In genomic region chr7:75928600-75928939, GRCh38 we compare ENCODE assay signal across 12 cellular contexts. TPM values are rescaled to one million over a fixed set of nuclear protein-coding genes. Genes with fewer than 3 reads are reported as not detected.
DNase-seq lines count a peak whose midpoint lies in the region; ATAC-seq, FAIRE-seq and TF ChIP-seq lines count a peak whose summit lies in the region.
"Had no signal": no experiment of that assay in that cellular context is flagged by ENCODE, and none has a peak within 500 bp of the region (broad histone marks: within the 10 kb centered on the region; RNA-seq: fewer than 3 reads in every experiment).

No MANE protein-coding gene starts in this region.

- H3K27me3 Mint-ChIP-seq in CD8-positive, alpha-beta memory T cell, result no peaks in the 10 kb centered on the region
- H3K27me3 Mint-ChIP-seq in activated naive CD8-positive, alpha-beta T cell treated with anti-CD3 and anti-CD28 coated beads for 36 hours, result no peaks in the 10 kb centered on the region
- H3K27me3 Mint-ChIP-seq in chondrocyte (ENCODE audit: low read depth) (no peaks in the 10 kb centered on the region), GM23338 (ENCODE audit: insufficient read depth, low read depth, poor library complexity) (peaks cover 6% of the 10 kb centered on the region)
- H3K27me3 Mint-ChIP-seq: type B pancreatic cell had no signal

- no peaks in the 10 kb centered on the region for H3K36me3 ChIP-seq in CD8-positive, alpha-beta memory T cell (ENCODE audit: insufficient read depth, low read length)
- H3K36me3 ChIP-seq in kidney (ENCODE audit: control insufficient read depth in 1 of 2, insufficient read depth in 2 of 2, low read length in 2 of 2) (peaks cover 0 to 5% of the 10 kb centered on the region in 2 donors), GM23338 (ENCODE audit: insufficient read depth) (no peaks in the 10 kb centered on the region; the same call in 1 of the 2 replicates)

- POLR2A ChIA-PET in CD8-positive, alpha-beta memory T cell (lab: Charles Lee), result interaction anchor here (0.6 to 0.9 kb wide), 2 partner anchors 12 to 127 kb away, joined by 3 to 6 read pairs; no protein-coding TSS in a partner anchor

- no peaks in the 10 kb centered on the region for H3F3A ChIP-seq in GM23338 (replicated peaks; ENCODE audit: low read depth)

- no peak overlapping the region for H3K4me3 ChIP-seq in CD8-positive, alpha-beta memory T cell (ENCODE audit: low read length)
- H3K4me3 ChIP-seq in kidney (ENCODE audit: low read length in 2 of 2), result no peak overlapping the region
- no peak overlapping the region for H3K4me3 ChIP-seq in GM23338

- H3K9me2 ChIP-seq in GM23338 (ENCODE audit: insufficient read depth), result no peaks in the 10 kb centered on the region

- peaks cover 14% of the 10 kb centered on the region for H3K4me1 ChIP-seq in CD8-positive, alpha-beta memory T cell (ENCODE audit: insufficient read depth, low read length)
- H3K4me1 ChIP-seq in kidney (ENCODE audit: control insufficient read depth in 1 of 2, insufficient read depth in 1 of 2, low read depth in 1 of 2, low read length in 2 of 2) (peaks cover 3 to 5% of the 10 kb centered on the region in 2 donors), GM23338 (ENCODE audit: insufficient read depth) (no peaks in the 10 kb centered on the region; the same call in 1 of the 2 replicates)

- H3K27ac Mint-ChIP-seq in CD8-positive, alpha-beta memory T cell, result peak overlapping the region in 6 of 8 donors; percentile 16 to 85 (median 58)
- H3K27ac Mint-ChIP-seq in activated naive CD8-positive, alpha-beta T cell treated with anti-CD3 and anti-CD28 coated beads for 36 hours, result peak overlapping the region; percentile 22
- H3K27ac Mint-ChIP-seq in chondrocyte (ENCODE audit: unreplicated experiment) (no peak overlapping the region), GM23338 (no peak overlapping the region)
- H3K27ac Mint-ChIP-seq: type B pancreatic cell had no signal

- H3K9ac ChIP-seq in kidney (ENCODE audit: low read length in 2 of 2), result no peak overlapping the region

- H3K36me3 Mint-ChIP-seq in CD8-positive, alpha-beta memory T cell, result peaks cover 4 to 10% (median 7%) of the 10 kb centered on the region in 3 donors
- peaks cover 7% of the 10 kb centered on the region for H3K36me3 Mint-ChIP-seq in activated naive CD8-positive, alpha-beta T cell treated with anti-CD3 and anti-CD28 coated beads for 36 hours
- H3K36me3 Mint-ChIP-seq in chondrocyte (ENCODE audit: low read depth) (peaks cover 4% of the 10 kb centered on the region), GM23338 (ENCODE audit: low read depth) (peaks cover 32% of the 10 kb centered on the region)

- peak in 3 of 5 donors; percentile 49 to 56 (median 51) for DNase-seq in CD8-positive, alpha-beta memory T cell
- DNase-seq in GM19238 (ENCODE audit: insufficient read length, low spot score) (peak; percentile 37), kidney (no peak), chondrocyte (ENCODE audit: low spot score) (no peak), GM23338 (ENCODE audit: low spot score) (no peak)
- DNase-seq in activated naive CD8-positive, alpha-beta T cell treated with anti-CD3 and anti-CD28 coated beads for 36 hours, result peak; percentile 20
- DNase-seq in NK-92 treated with Interleukin-12 subunit alpha and Interleukin-12 subunit beta, amount 100 ng/mL, for 24 hours (lab: John Stamatoyannopoulos, UW), result no peak
- DNase-seq: NCI-H187, SIG-M5 had no signal

- no peak overlapping the region for H3K27ac ChIP-seq in CD8-positive, alpha-beta memory T cell (ENCODE audit: low read depth, low read length)
- no peak overlapping the region for H3K27ac ChIP-seq in kidney (ENCODE audit: low read depth in 2 of 2, low read length in 2 of 2)
- no peak overlapping the region for H3K27ac ChIP-seq in GM23338 (ENCODE audit: low read depth)

- no peaks in the 10 kb centered on the region for H3K9me3 ChIP-seq in CD8-positive, alpha-beta memory T cell (ENCODE audit: low read length)
- no peaks in the 10 kb centered on the region for H3K9me3 ChIP-seq in kidney (ENCODE audit: control insufficient read depth in 1 of 2, low read length in 2 of 2)

- no peak for TF ChIP-seq CTCF in kidney (IDR thresholded peaks at IDR 0.05; ENCODE audit: borderline replicate concordance, extremely low read depth, insufficient read depth)
- TF ChIP-seq CTCF in chondrocyte (IDR thresholded peaks at IDR 0.05), result no peak
- TF ChIP-seq CTCF in GM23338 (conservative IDR thresholded peaks at IDR 0.05; ENCODE audit: low read depth in 2 of 2), result no peak

- peaks cover 32% of the 10 kb centered on the region for H4K20me1 ChIP-seq in GM23338 (replicated peaks; ENCODE audit: insufficient read depth)

- FAIRE-seq in kidney (lab: Jason Lieb, UNC), result no peak
- FAIRE-seq: endometrium had no signal

- H3K4me2 ChIP-seq in GM23338, result no peak overlapping the region

- H2AFZ ChIP-seq in GM23338, result no peak overlapping the region

- CTCF ChIA-PET in CD8-positive, alpha-beta memory T cell (lab: Charles Lee), result no interaction called here

- H3K4me1 Mint-ChIP-seq in CD8-positive, alpha-beta memory T cell, result peaks cover 18 to 42% (median 21%) of the 10 kb centered on the region in 3 donors
- H3K4me1 Mint-ChIP-seq in activated naive CD8-positive, alpha-beta T cell treated with anti-CD3 and anti-CD28 coated beads for 36 hours, result peaks cover 22% of the 10 kb centered on the region
- H3K4me1 Mint-ChIP-seq in chondrocyte (ENCODE audit: low read depth) (peaks cover 4% of the 10 kb centered on the region), GM23338 (no peaks in the 10 kb centered on the region)

- H3K27me3 ChIP-seq in CD8-positive, alpha-beta memory T cell (ENCODE audit: insufficient read depth, low read length, poor library complexity, severe bottlenecking), result no peaks in the 10 kb centered on the region
- H3K27me3 ChIP-seq in GM23338 (ENCODE audit: insufficient read depth), result no peaks in the 10 kb centered on the region

- peaks cover 95% of the 10 kb centered on the region for H3K79me2 ChIP-seq in GM23338 (replicated peaks; ENCODE audit: insufficient read depth)

- intact Hi-C loops in kidney (cut with DNase I), result no loop called here

- H3K4me3 Mint-ChIP-seq in CD8-positive, alpha-beta memory T cell, result peak overlapping the region in 5 of 7 donors; percentile 21 to 42 (median 28)
- H3K4me3 Mint-ChIP-seq in activated naive CD8-positive, alpha-beta T cell treated with anti-CD3 and anti-CD28 coated beads for 36 hours, result no peak overlapping the region
- H3K4me3 Mint-ChIP-seq in chondrocyte (ENCODE audit: unreplicated experiment) (no peak overlapping the region), GM23338 (no peak overlapping the region)
- H3K4me3 Mint-ChIP-seq: type B pancreatic cell had no signal

- H3K9me3 Mint-ChIP-seq in CD8-positive, alpha-beta memory T cell, result no peaks in the 10 kb centered on the region
- H3K9me3 Mint-ChIP-seq in activated naive CD8-positive, alpha-beta T cell treated with anti-CD3 and anti-CD28 coated beads for 36 hours, result no peaks in the 10 kb centered on the region
- peaks cover 3% of the 10 kb centered on the region for H3K9me3 Mint-ChIP-seq in chondrocyte (ENCODE audit: low read depth)
- H3K9me3 Mint-ChIP-seq in GM23338, result peaks cover 16% of the 10 kb centered on the region; the same call in 2 of the 3 replicates
- H3K9me3 Mint-ChIP-seq: type B pancreatic cell had no signal

- ATAC-seq in HG03442 (IDR thresholded peaks at IDR 0.05; ENCODE audit: unreplicated experiment) (peak; percentile 73), GM23338 (no peak)

TF ChIP-seq in GM23338, 12 proteins besides CTCF, POLR2A, EP300 and RAD21 (continues in another document):
- TF ChIP-seq EZH2 (IDR thresholded peaks at IDR 0.05; ENCODE audit: low read depth, unreplicated experiment) (no peak), NANOG (IDR thresholded peaks at IDR 0.05; ENCODE audit: borderline replicate concordance) (no peak)

RNA-seq across cellular contexts. Expression of gene POR, which starts 13.6 kb away (rescaled TPM):
- 10 to 100 TPM; 40.7 to 41.6 TPM for total RNA-seq in CD8-positive, alpha-beta memory T cell
- 61.4 TPM for polyA plus RNA-seq in CD8-positive, alpha-beta memory T cell
- 10 to 100 TPM; 35.4 to 41.3 TPM for total RNA-seq in activated naive CD8-positive, alpha-beta T cell treated with anti-CD3 and anti-CD28 coated beads for 36 hours
- total RNA-seq in kidney (130 TPM), chondrocyte (53.8 to 62.2 TPM (median 55.6 TPM) in 3 replicates)
- polyA plus RNA-seq in kidney (ENCODE audit: insufficient read depth, low read depth, low replicate concordance) (122 TPM), GM23338 (2016; fragmentation: Nextera tagmentation; extraction: Ambion mirVana) (126 and 137 TPM in 2 replicates)
- 126 and 164 TPM in 2 replicates for total RNA-seq in GM23338 (2014; rRNA removed; shearing (Covaris generic))

RNA-seq across cellular contexts. Expression of gene RHBDD2, which starts 49.7 kb away (rescaled TPM):
- total RNA-seq in CD8-positive, alpha-beta memory T cell, result 10 to 100 TPM; 39.8 to 44.6 TPM
- polyA plus RNA-seq in CD8-positive, alpha-beta memory T cell, result 108 TPM
- total RNA-seq in activated naive CD8-positive, alpha-beta T cell treated with anti-CD3 and anti-CD28 coated beads for 36 hours, result 10 to 100 TPM; 28.0 to 29.6 TPM
- 89.5 TPM for total RNA-seq in kidney
- 185 TPM for polyA plus RNA-seq in kidney (ENCODE audit: insufficient read depth, low read depth, low replicate concordance)
- total RNA-seq in chondrocyte, result 32.0 to 35.6 TPM (median 33.8 TPM) in 3 replicates
- 24.2 and 25.7 TPM in 2 replicates for total RNA-seq in GM23338 (2014; rRNA removed; shearing (Covaris generic))
- 21.4 and 23.1 TPM in 2 replicates for polyA plus RNA-seq in GM23338 (2016; fragmentation: Nextera tagmentation; extraction: Ambion mirVana)

Comparison
In these comparisons a context has a peak if more than half of its experiments do, and no peak if none do; other contexts are left out.
1. DNase-seq: peak in CD8-positive, alpha-beta memory T cell (3 of 5), GM19238 (single experiment) and activated naive CD8-positive, alpha-beta T cell treated with anti-CD3 and anti-CD28 coated beads for 36 hours (single experiment); none in kidney (single experiment), chondrocyte (single experiment), GM23338 (single experiment) and NK-92 treated with Interleukin-12 subunit alpha and Interleukin-12 subunit beta, amount 100 ng/mL, for 24 hours (single experiment).
2. H3K27ac Mint-ChIP-seq: peak in CD8-positive, alpha-beta memory T cell (6 of 8) and activated naive CD8-positive, alpha-beta T cell treated with anti-CD3 and anti-CD28 coated beads for 36 hours (single experiment); none in chondrocyte (single experiment) and GM23338 (single experiment).
3. H3K4me3 Mint-ChIP-seq: peak in CD8-positive, alpha-beta memory T cell (5 of 7); none in activated naive CD8-positive, alpha-beta T cell treated with anti-CD3 and anti-CD28 coated beads for 36 hours (single experiment), chondrocyte (single experiment) and GM23338 (single experiment).